Comparison of ENCODE assay signal across 8 cellular contexts in the genomic region with DNA sequence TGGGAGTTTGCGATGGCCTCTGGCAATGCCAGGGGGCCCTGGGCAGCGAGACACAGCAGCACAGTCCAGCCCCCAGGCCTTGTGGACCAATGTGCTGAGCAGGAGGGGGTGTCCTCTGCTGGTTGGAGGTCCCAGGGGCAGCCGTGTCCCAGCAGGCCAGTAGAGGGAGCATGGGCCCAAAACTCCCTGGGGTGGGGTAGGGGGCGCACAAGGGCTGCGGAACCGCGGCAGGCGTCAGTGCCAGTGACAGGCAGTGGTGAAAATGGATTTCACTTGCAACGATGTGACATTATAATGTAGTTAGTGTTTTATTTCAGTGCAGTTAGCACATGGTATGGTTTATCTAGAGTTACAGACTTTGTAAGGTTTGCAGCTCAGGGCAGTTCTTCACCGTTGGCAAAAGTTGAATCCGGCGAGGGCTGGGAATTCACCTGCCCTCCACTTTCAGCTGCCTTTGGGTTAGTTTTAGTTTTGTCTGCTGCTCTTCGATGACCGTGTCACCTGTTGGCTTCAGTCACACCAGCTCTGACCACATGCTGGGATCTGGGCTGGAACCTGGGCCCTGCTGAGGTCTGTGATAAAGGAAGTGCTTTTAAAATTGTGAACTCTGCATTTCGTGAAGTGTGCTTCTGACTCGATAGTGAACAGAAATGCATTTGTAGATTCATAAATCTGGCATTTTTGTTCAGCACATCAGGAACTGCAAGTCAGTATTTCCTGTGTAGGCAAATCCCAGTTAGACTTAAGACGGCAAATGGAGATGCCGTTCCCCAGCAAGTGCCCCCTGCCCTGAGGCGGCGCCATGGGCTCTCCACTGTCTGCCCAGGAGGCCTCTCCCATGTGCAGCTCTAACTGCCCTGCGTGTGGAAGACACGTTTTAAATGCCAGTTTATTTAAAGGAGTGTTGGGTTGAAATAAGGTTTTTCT. TPM values are rescaled to one million over a fixed set of nuclear protein-coding genes. Genes with fewer than 3 reads are reported as not detected.
A peak's percentile ranks its signal among the peaks of the same experiment; 100 is the strongest.
DNase-seq lines count a peak whose midpoint lies in the region; ATAC-seq lines count a peak whose summit lies in the region.

No MANE protein-coding gene starts in this region.

- H3K27me3 Mint-ChIP-seq in activated CD4-positive, alpha-beta memory T cell treated with anti-CD3 and anti-CD28 coated beads for 36 hours, result no peaks in the 10 kb centered on the region

- peaks cover 3% of the 10 kb centered on the region for H3K4me1 ChIP-seq in effector memory CD4-positive, alpha-beta T cell (ENCODE audit: control insufficient read depth, insufficient read depth, low read length, poor library complexity, severe bottlenecking)

- H3K27me3 ChIP-seq in effector memory CD4-positive, alpha-beta T cell (replicated peaks; ENCODE audit: control insufficient read depth, insufficient read depth, low read length, poor library complexity, severe bottlenecking), result no peaks in the 10 kb centered on the region

- H3K36me3 Mint-ChIP-seq in activated CD4-positive, alpha-beta memory T cell treated with anti-CD3 and anti-CD28 coated beads for 36 hours, result peaks cover 5% of the 10 kb centered on the region

- no peak overlapping the region for H3K27ac ChIP-seq in effector memory CD4-positive, alpha-beta T cell (ENCODE audit: insufficient read depth, low read length, poor library complexity, severe bottlenecking)

- H3K27ac Mint-ChIP-seq in activated CD4-positive, alpha-beta memory T cell treated with anti-CD3 and anti-CD28 coated beads for 36 hours, result no peak overlapping the region

- no peaks in the 10 kb centered on the region for H3K4me1 Mint-ChIP-seq in activated CD4-positive, alpha-beta memory T cell treated with anti-CD3 and anti-CD28 coated beads for 36 hours (ENCODE audit: low read depth)

- DNase-seq in AG20443 (ENCODE audit: low spot score) (peak; percentile 76), NCI-H345 (lab: John Stamatoyannopoulos, UW) (peak; percentile 48), middle frontal gyrus (ENCODE audit: extremely low spot score, low spot score) (peak; percentile 19), NCI-H446 (lab: John Stamatoyannopoulos, UW) (no peak)
- DNase-seq in activated CD4-positive, alpha-beta memory T cell treated with anti-CD3 and anti-CD28 coated beads for 36 hours, result peak; percentile 74
- DNase-seq in effector memory CD4-positive, alpha-beta T cell, result peak in 2 of 3 donors; percentile 14 to 15
- DNase-seq in stimulated activated CD8-positive, alpha-beta memory T cell treated with anti-CD3 and anti-CD28 coated beads, Interleukin-7, amount 100 ng/mL, for 1 hour (ENCODE audit: low read depth in 2 of 2), result peak; percentile 27 to 32

- no peak overlapping the region for H3K4me3 ChIP-seq in effector memory CD4-positive, alpha-beta T cell (ENCODE audit: insufficient read depth, low read depth, low read length, poor library complexity, severe bottlenecking)

- CTCF ChIA-PET in activated CD4-positive, alpha-beta memory T cell treated with anti-CD3 and anti-CD28 coated beads for 36 hours (lab: Charles Lee), result interaction anchor here (0.7 to 4.1 kb wide), 8 partner anchors 15 to 113 kb away, joined by 3 to 44 read pairs (median 4); partner anchors contain the start of genes ENTPD6 and GINS1

- peaks cover 7% of the 10 kb centered on the region for H3K36me3 ChIP-seq in effector memory CD4-positive, alpha-beta T cell (ENCODE audit: control insufficient read depth, insufficient read depth, low read length)

- no peak overlapping the region for H3K4me3 Mint-ChIP-seq in activated CD4-positive, alpha-beta memory T cell treated with anti-CD3 and anti-CD28 coated beads for 36 hours

- intact Hi-C loops in activated CD4-positive, alpha-beta memory T cell treated with anti-CD3 and anti-CD28 coated beads for 36 hours (cut with micrococcal nuclease), result loop anchor here (1.0 kb wide), 1 partner anchor 105 kb away; no protein-coding TSS in a partner anchor

- H3K9me3 Mint-ChIP-seq in activated CD4-positive, alpha-beta memory T cell treated with anti-CD3 and anti-CD28 coated beads for 36 hours, result no peaks in the 10 kb centered on the region

- H3K9me3 ChIP-seq in effector memory CD4-positive, alpha-beta T cell (ENCODE audit: control insufficient read depth, low read length), result no peaks in the 10 kb centered on the region

- peak; percentile 34 for ATAC-seq in GM21576 (IDR thresholded peaks at IDR 0.05; ENCODE audit: unreplicated experiment)

- POLR2A ChIA-PET in activated CD4-positive, alpha-beta memory T cell treated with anti-CD3 and anti-CD28 coated beads for 36 hours (lab: Charles Lee), result no interaction called here

RNA-seq across cellular contexts. Expression of gene PYGB, which starts 46.8 kb away (rescaled TPM):
- 10 to 100 TPM; 23.4 to 24.0 TPM for total RNA-seq in activated CD4-positive, alpha-beta memory T cell treated with anti-CD3 and anti-CD28 coated beads for 36 hours

Comparison
In these comparisons a context has a peak if more than half of its experiments do, and no peak if none do; other contexts are left out.
1. DNase-seq: peak in AG20443 (single experiment), NCI-H345 (single experiment), activated CD4-positive, alpha-beta memory T cell treated with anti-CD3 and anti-CD28 coated beads for 36 hours (single experiment), effector memory CD4-positive, alpha-beta T cell (2 of 3), middle frontal gyrus (single experiment) and stimulated activated CD8-positive, alpha-beta memory T cell treated with anti-CD3 and anti-CD28 coated beads, Interleukin-7, amount 100 ng/mL, for 1 hour (2 of 2); none in NCI-H446 (0 of 2).